ENCODE assay signal across 1 cellular context in genomic region chr17:38701504-38702165, GRCh38.
TF ChIP-seq lines count a peak whose summit lies in the region.

No MANE protein-coding gene starts in this region.

TF ChIP-seq in IMR-90, 13 proteins besides CTCF, POLR2A, EP300 and RAD21 (continued from another document):
- TF ChIP-seq ELK1 (IDR thresholded peaks at IDR 0.05; ENCODE audit: borderline replicate concordance, low read depth, low read length), result no peak
- TF ChIP-seq SMC3 (IDR thresholded peaks at IDR 0.05; ENCODE audit: low read depth, low read length), result no peak
